In genomic region chr12:119749666-119750065, GRCh38 we compare ENCODE assay signal across 23 cellular contexts.
DNase-seq lines count a peak whose midpoint lies in the region; ATAC-seq and TF ChIP-seq lines count a peak whose summit lies in the region.
"Had no signal": no experiment of that assay in that cellular context is flagged by ENCODE, and none has a peak within 500 bp of the region (broad histone marks: within the 10 kb centered on the region; RNA-seq: fewer than 3 reads in every experiment).

No MANE protein-coding gene starts in this region.

- no peak overlapping the region for H3K4me3 ChIP-seq in SK-N-SH (ENCODE audit: low read depth in 2 of 2, low read length in 1 of 2)
- H3K4me3 ChIP-seq in epithelial cell of esophagus (ENCODE audit: low read length), result no peak overlapping the region
- H3K4me3 ChIP-seq in osteoblast (ENCODE audit: insufficient read depth, low read length), result no peak overlapping the region
- H3K4me3 ChIP-seq in breast epithelium, result no peak overlapping the region
- H3K4me3 ChIP-seq: prostate gland had no signal

- DNase-seq in EH (ENCODE audit: low read depth), result peak; percentile 20
- DNase-seq in SK-N-SH, result peak; percentile 10
- DNase-seq in epithelial cell of esophagus (ENCODE audit: low read depth), result peak; percentile 27
- DNase-seq in osteoblast (ENCODE audit: insufficient read length, low spot score, missing footprints), result peak; percentile 71
- no peak for DNase-seq in stimulated activated CD4-positive, alpha-beta T cell treated with anti-CD3 and anti-CD28 coated beads, Interleukin-12 subunit alpha, Interleukin-12 subunit beta, amount 100 ng/mL, for 4 hours
- DNase-seq in breast epithelium (ENCODE audit: low spot score in 2 of 2), result no peak
- DNase-seq in left colon, result no peak
- DNase-seq in stimulated activated naive CD8-positive, alpha-beta T cell treated with anti-CD3 and anti-CD28 coated beads, Interleukin-15, Interleukin-2, amounts not matched to agents 100 U/mL and 50 U/mL, for 24 hours, result no peak
- DNase-seq: activated CD4-positive, alpha-beta T cell treated with anti-CD3 and anti-CD28 coated beads for 48 hours; CD8-positive, alpha-beta memory T cell; erythroblast; H9; KG1; MV-4-11; NCI-H2029; NCI-H510A; nephron progenitor cell; Right ventricle myocardium superior; stimulated activated CD4-positive, alpha-beta T cell treated with anti-CD3 and anti-CD28 coated beads, Interleukin-4, amount 100 ng/mL, for 1 hour; T-cell; trophoblast cell had no signal

- H3K36me3 ChIP-seq in SK-N-SH (replicated peaks in 1 of 2; ENCODE audit: control insufficient read depth in 1 of 2, insufficient read depth in 2 of 2, low read length in 1 of 2) (peaks cover 19 to 55% of the 10 kb centered on the region in 2 experiments), osteoblast (ENCODE audit: insufficient read depth, low read length) (peaks cover 7% of the 10 kb centered on the region), breast epithelium (no peaks in the 10 kb centered on the region)
- H3K36me3 ChIP-seq: prostate gland had no signal

- TF ChIP-seq EP300 in SK-N-SH (IDR thresholded peaks at IDR 0.05; ENCODE audit: borderline replicate concordance in 1 of 2, low read depth in 1 of 2, low read length in 1 of 2), result no peak

- H3K27me3 ChIP-seq in SK-N-SH (ENCODE audit: insufficient read depth), result no peaks in the 10 kb centered on the region
- H3K27me3 ChIP-seq in osteoblast (ENCODE audit: insufficient read depth, low read length), result no peaks in the 10 kb centered on the region
- H3K27me3 ChIP-seq in breast epithelium, result no peaks in the 10 kb centered on the region

- H3K9me2 ChIP-seq in SK-N-SH, result no peaks in the 10 kb centered on the region

- no peak for TF ChIP-seq CTCF in SK-N-SH (IDR thresholded peaks at IDR 0.05)
- TF ChIP-seq CTCF in epithelial cell of esophagus (IDR thresholded peaks at IDR 0.05; ENCODE audit: insufficient read depth, low read depth, low read length, missing control alignments), result no peak
- TF ChIP-seq CTCF in osteoblast (IDR thresholded peaks at IDR 0.05; ENCODE audit: extremely low read depth, low read depth, low read length), result no peak
- no peak for TF ChIP-seq CTCF in breast epithelium (IDR thresholded peaks at IDR 0.05)

- intact Hi-C loops in breast epithelium (cut with DNase I; ENCODE audit: low total_unique reads) (no loop called here), left colon (cut with DNase I, micrococcal nuclease) (no loop called here)

- POLR2A ChIA-PET in SK-N-SH (lab: Yijun Ruan, JAX), result no interaction called here

- H3K9ac ChIP-seq in SK-N-SH, result no peak overlapping the region

- H4K20me1 ChIP-seq in SK-N-SH (ENCODE audit: insufficient read depth), result no peaks in the 10 kb centered on the region
- no peaks in the 10 kb centered on the region for H4K20me1 ChIP-seq in osteoblast (ENCODE audit: insufficient read depth, low read length)

- WGBS in SK-N-SH (ENCODE audit: low lambda C conversion rate), result 50% methylated on average over 4 of the region's 4 CpGs

- H3K9me3 ChIP-seq in SK-N-SH, result peaks cover 11% of the 10 kb centered on the region
- peaks cover 3% of the 10 kb centered on the region for H3K9me3 ChIP-seq in osteoblast (ENCODE audit: low read depth, low read length)
- H3K9me3 ChIP-seq in breast epithelium, result peaks cover 0 to 9% of the 10 kb centered on the region in 2 donors
- H3K9me3 ChIP-seq: prostate gland had no signal

- no peak for TF ChIP-seq RAD21 in SK-N-SH (IDR thresholded peaks at IDR 0.05; ENCODE audit: low read length)

- H3F3A ChIP-seq in SK-N-SH (replicated peaks; ENCODE audit: insufficient read depth), result no peaks in the 10 kb centered on the region

- TF ChIP-seq POLR2A in breast epithelium (IDR thresholded peaks at IDR 0.05), result no peak

- no peaks in the 10 kb centered on the region; the same call in 1 of the 2 replicates for H3K79me2 ChIP-seq in SK-N-SH (ENCODE audit: insufficient read depth)
- no peaks in the 10 kb centered on the region for H3K79me2 ChIP-seq in osteoblast (ENCODE audit: insufficient read depth, low read length)

- ATAC-seq in left colon, result no peak
- no peak for ATAC-seq in stimulated activated naive CD8-positive, alpha-beta T cell treated with anti-CD3 and anti-CD28 coated beads, Interleukin-15, Interleukin-2, amounts not matched to agents 100 U/mL and 50 U/mL, for 24 hours
- ATAC-seq: activated naive CD4-positive, alpha-beta T cell treated with anti-CD3 and anti-CD28 coated beads, Interleukin-2, amount 50 U/mL, for 72 hours; T-cell had no signal

- H3K4me1 ChIP-seq in SK-N-SH (ENCODE audit: control insufficient read depth in 1 of 2, insufficient read depth in 2 of 2, low read depth in 1 of 2, low read length in 1 of 2), result peaks cover 0 to 3% of the 10 kb centered on the region in 2 experiments; a peak in 1 of 4 replicates
- peaks cover 5% of the 10 kb centered on the region for H3K4me1 ChIP-seq in osteoblast (ENCODE audit: insufficient read depth, low read length)
- H3K4me1 ChIP-seq in breast epithelium, result no peaks in the 10 kb centered on the region
- H3K4me1 ChIP-seq: prostate gland had no signal

- H3K4me2 ChIP-seq in SK-N-SH (no peak overlapping the region), osteoblast (ENCODE audit: insufficient read depth, low read length) (peak overlapping the region; percentile 8)

- CTCF ChIA-PET in SK-N-SH (lab: Yijun Ruan, JAX), result interaction anchor here (0.8 to 3.3 kb wide), 4 partner anchors 9 to 100 kb away, joined by 3 to 13 read pairs (median 4); no protein-coding TSS in a partner anchor

- H2AFZ ChIP-seq in SK-N-SH (ENCODE audit: low read depth) (no peak overlapping the region), osteoblast (ENCODE audit: low read length) (peak overlapping the region; percentile 73)

- H3K27ac ChIP-seq in SK-N-SH (ENCODE audit: low read depth in 2 of 2, low read length in 1 of 2), result peak overlapping the region in 1 of 2 experiments; percentile 34; a peak in 1 of 4 replicates
- peak overlapping the region; percentile 27 for H3K27ac ChIP-seq in osteoblast (ENCODE audit: low read depth, low read length)
- H3K27ac ChIP-seq in breast epithelium, result no peak overlapping the region
- H3K27ac ChIP-seq: prostate gland had no signal

TF ChIP-seq in SK-N-SH, 30 proteins besides CTCF, POLR2A, EP300 and RAD21:
- TF ChIP-seq EZH2phosphoT487 (IDR thresholded peaks at IDR 0.05; ENCODE audit: borderline replicate concordance, low read depth) (no peak), FOXJ3 (CRISPR knock-in tag; IDR thresholded peaks at IDR 0.05) (no peak), MXI1 (IDR thresholded peaks at IDR 0.05; ENCODE audit: low read depth, low read length) (no peak), NFIC (IDR thresholded peaks at IDR 0.05; ENCODE audit: borderline replicate concordance) (no peak), IRF3 (IDR thresholded peaks at IDR 0.05; ENCODE audit: low read depth, low read length) (no peak), RXRA (IDR thresholded peaks at IDR 0.05; ENCODE audit: borderline replicate concordance, low read depth) (no peak), RFX5 (IDR thresholded peaks at IDR 0.05; ENCODE audit: low read length) (no peak)

Comparison
In these comparisons a context has a peak if more than half of its experiments do, and no peak if none do; other contexts are left out.
1. DNase-seq: peak in EH (single experiment), SK-N-SH (single experiment), epithelial cell of esophagus (single experiment) and osteoblast (single experiment); none in stimulated activated CD4-positive, alpha-beta T cell treated with anti-CD3 and anti-CD28 coated beads, Interleukin-12 subunit alpha, Interleukin-12 subunit beta, amount 100 ng/mL, for 4 hours (single experiment), breast epithelium (0 of 2), left colon (0 of 2) and stimulated activated naive CD8-positive, alpha-beta T cell treated with anti-CD3 and anti-CD28 coated beads, Interleukin-15, Interleukin-2, amounts not matched to agents 100 U/mL and 50 U/mL, for 24 hours (single experiment).